Comparison of ENCODE assay signal across 21 cellular contexts in genomic region chr1:89574621-89575020, GRCh38. TPM values are rescaled to one million over a fixed set of nuclear protein-coding genes. Genes with fewer than 3 reads are reported as not detected.
A peak's percentile ranks its signal among the peaks of the same experiment; 100 is the strongest.
DNase-seq lines count a peak whose midpoint lies in the region; ATAC-seq, FAIRE-seq and TF ChIP-seq lines count a peak whose summit lies in the region.
"Had no signal": no experiment of that assay in that cellular context is flagged by ENCODE, and none has a peak within 500 bp of the region (broad histone marks: within the 10 kb centered on the region; RNA-seq: fewer than 3 reads in every experiment).

No MANE protein-coding gene starts in this region.

- peak overlapping the region in 1 of 2 donors; percentile 28 for H3K4me3 ChIP-seq in small intestine (ENCODE audit: low read depth in 1 of 2, low read length in 2 of 2)
- H3K4me3 ChIP-seq: A549, MG63 had no signal

- WGBS in small intestine, 3 donors: 16 to 56% (median 42%) methylated on average over 4 of the region's 4 CpGs

- peak; percentile 99 for ATAC-seq in left colon
- ATAC-seq: A549, Right ventricle myocardium inferior had no signal

- H3K27ac ChIP-seq in angular gyrus (ENCODE audit: low read depth, low read length) (peak overlapping the region; percentile 65), small intestine (ENCODE audit: low read depth in 1 of 2, low read length in 1 of 2) (peak overlapping the region in 1 of 2 donors; percentile 20)
- H3K27ac ChIP-seq: A549 had no signal

- FAIRE-seq in small intestine (lab: Jason Lieb, UNC): no peak
- FAIRE-seq: A549 had no signal

- no peak overlapping the region for H3K4me3 Mint-ChIP-seq in activated naive CD4-positive, alpha-beta T cell treated with anti-CD3 and anti-CD28 coated beads, Interleukin-2, amount 50 U/mL, for 24 hours
- H3K4me3 Mint-ChIP-seq in endothelial cell (ENCODE audit: unreplicated experiment): no peak overlapping the region
- H3K4me3 Mint-ChIP-seq: B cell, CD14-positive monocyte had no signal

- H3K4me1 Mint-ChIP-seq in activated naive CD4-positive, alpha-beta T cell treated with anti-CD3 and anti-CD28 coated beads, Interleukin-2, amount 50 U/mL, for 24 hours: peaks cover 60% of the 10 kb centered on the region
- no peaks in the 10 kb centered on the region for H3K4me1 Mint-ChIP-seq in endothelial cell (ENCODE audit: unreplicated experiment)

- H3K9me3 ChIP-seq in small intestine (ENCODE audit: control insufficient read depth, low read depth): no peaks in the 10 kb centered on the region
- H3K9me3 ChIP-seq: A549, MG63 had no signal

- H3K27me3 ChIP-seq in small intestine (ENCODE audit: control insufficient read depth in 2 of 2, insufficient read depth in 2 of 2, low read length in 2 of 2): no peaks in the 10 kb centered on the region
- H3K27me3 ChIP-seq: MG63 had no signal

- peaks cover 0 to 6% of the 10 kb centered on the region in 2 donors for H3K4me1 ChIP-seq in small intestine (ENCODE audit: control insufficient read depth in 2 of 2, insufficient read depth in 1 of 2, low read depth in 1 of 2, low read length in 1 of 2)
- H3K4me1 ChIP-seq: A549 had no signal

- peaks cover 47% of the 10 kb centered on the region for H3K36me3 Mint-ChIP-seq in activated naive CD4-positive, alpha-beta T cell treated with anti-CD3 and anti-CD28 coated beads, Interleukin-2, amount 50 U/mL, for 24 hours
- H3K36me3 Mint-ChIP-seq in endothelial cell (ENCODE audit: low read depth, unreplicated experiment): peaks cover 13% of the 10 kb centered on the region

- DNase-seq in activated naive CD4-positive, alpha-beta T cell treated with Interleukin-2 at 50 U/mL for 16 hours: no peak
- DNase-seq in left colon (no peak), small intestine (peak; percentile 82), HUDEP-2 (lab: John Stamatoyannopoulos, UW; ENCODE audit: unreplicated experiment in 76 of 76) (no peak), retina (no peak), endothelial cell (ENCODE audit: low spot score) (no peak)
- DNase-seq: DMS 273 treated with DMSO at 0.1 percent for 48 hours, DMS79 treated with DMSO at 0.1 percent for 48 hours, Kasumi-1, MG63, NCI-H1417, NCI-H1694 treated with DMSO at 0.1 percent for 48 hours, NCI-H2081 treated with DMSO at 0.1 percent for 48 hours, NCI-H526, OCI-M1 had no signal

- H3K27ac Mint-ChIP-seq in activated naive CD4-positive, alpha-beta T cell treated with anti-CD3 and anti-CD28 coated beads, Interleukin-2, amount 50 U/mL, for 24 hours: peak overlapping the region; percentile 83
- H3K27ac Mint-ChIP-seq in endothelial cell (ENCODE audit: unreplicated experiment): no peak overlapping the region
- H3K27ac Mint-ChIP-seq: B cell had no signal

- intact Hi-C loops in left colon (cut with DNase I, micrococcal nuclease): no loop called here

- peaks cover 0 to 4% of the 10 kb centered on the region in 2 donors for H3K36me3 ChIP-seq in small intestine (ENCODE audit: control insufficient read depth in 2 of 2, insufficient read depth in 2 of 2, low read length in 2 of 2)
- H3K36me3 ChIP-seq: MG63 had no signal

- no peak for TF ChIP-seq CTCF in endothelial cell (IDR thresholded peaks at IDR 0.05; ENCODE audit: unreplicated experiment)

- H3K27me3 Mint-ChIP-seq in activated naive CD4-positive, alpha-beta T cell treated with anti-CD3 and anti-CD28 coated beads, Interleukin-2, amount 50 U/mL, for 24 hours: no peaks in the 10 kb centered on the region
- no peaks in the 10 kb centered on the region for H3K27me3 Mint-ChIP-seq in endothelial cell (ENCODE audit: unreplicated experiment)
- H3K27me3 Mint-ChIP-seq: B cell had no signal

- H3K9me3 Mint-ChIP-seq in activated naive CD4-positive, alpha-beta T cell treated with anti-CD3 and anti-CD28 coated beads, Interleukin-2, amount 50 U/mL, for 24 hours: no peaks in the 10 kb centered on the region
- H3K9me3 Mint-ChIP-seq in endothelial cell (ENCODE audit: unreplicated experiment): no peaks in the 10 kb centered on the region

RNA-seq across cellular contexts. Expression of gene LRRC8B, which starts 50.0 kb away (rescaled TPM):
- total RNA-seq in left colon (10 to 100 TPM; 12.7 to 16.3 TPM), endothelial cell (ENCODE audit: unreplicated experiment) (14.5 TPM)
- polyA plus RNA-seq in small intestine: 1 to 10 TPM; 1.6 to 5.7 (median 2.7) TPM

RNA-seq across cellular contexts. Expression of gene LRRC8C, which starts 58.3 kb away (rescaled TPM):
- total RNA-seq in left colon (1 to 10 TPM; 1.8 to 3.2 TPM), endothelial cell (ENCODE audit: unreplicated experiment) (20.1 TPM)
- 1 to 10 TPM in 1 of 3 donors, under 1 TPM in 2; 0.22 to 3.2 (median 0.81) TPM for polyA plus RNA-seq in small intestine
